In the genomic region with DNA sequence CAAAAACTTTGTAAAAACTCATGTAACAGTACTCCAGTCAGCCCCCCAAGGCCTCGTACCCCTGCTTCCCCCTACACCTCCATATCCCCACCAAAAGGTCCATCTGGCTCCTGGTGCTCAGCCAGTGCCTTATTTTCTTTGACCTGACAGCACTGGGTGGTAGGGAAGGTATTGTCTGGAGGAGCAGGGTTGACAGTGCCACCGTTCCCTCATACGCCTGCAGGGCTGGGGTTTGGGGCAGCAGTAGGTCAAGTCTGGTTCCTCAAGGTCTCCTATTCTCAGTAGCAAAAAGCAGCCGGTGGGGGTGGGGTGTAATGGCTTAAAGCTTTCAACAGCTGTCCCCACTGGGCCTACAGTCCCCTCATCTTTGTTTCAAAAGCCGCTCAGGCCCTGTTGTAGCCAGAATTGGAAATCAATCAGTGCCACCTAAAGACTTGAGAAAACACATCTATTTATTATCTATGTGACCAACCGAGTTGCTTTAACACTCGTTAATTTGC, we compare ENCODE assay signal across 18 cellular contexts.
"Had no signal": no experiment of that assay in that cellular context is flagged by ENCODE, and none has a peak within 500 bp of the region (broad histone marks: within the 10 kb centered on the region; RNA-seq: fewer than 3 reads in every experiment).

No MANE protein-coding gene starts in this region.

- H3K9me3 ChIP-seq: colonic mucosa, heart right ventricle, mucosa of descending colon, psoas muscle, right lobe of liver, suprapubic skin, thyroid gland had no signal

- H3K27me3 ChIP-seq: colonic mucosa, foreskin keratinocyte, heart right ventricle, right lobe of liver, suprapubic skin, thyroid gland had no signal

- ATAC-seq: foreskin keratinocyte; heart right ventricle; left lobe of liver; mucosa of descending colon; naive thymus-derived CD8-positive, alpha-beta T cell; psoas muscle; right lobe of liver; stimulated activated effector memory CD8-positive, alpha-beta T cell treated with anti-CD3 and anti-CD28 coated beads, Interleukin-12 subunit alpha, Interleukin-12 subunit beta, amount 100 ng/mL, for 72 hours; stimulated activated naive CD8-positive, alpha-beta T cell treated with anti-CD3 and anti-CD28 coated beads, Interleukin-15, Interleukin-2, amounts not matched to agents 100 U/mL and 50 U/mL, for 24 hours had no signal

- H3K4me3 ChIP-seq: colonic mucosa, heart right ventricle, mucosa of descending colon, psoas muscle, right lobe of liver, suprapubic skin, thyroid gland had no signal

- DNase-seq: colonic mucosa; dermis blood vessel endothelial cell; foreskin keratinocyte; heart right ventricle; hypothalamus; mammary epithelial cell; mucosa of descending colon; naive thymus-derived CD8-positive, alpha-beta T cell; psoas muscle; retina; right lobe of liver; stimulated activated CD4-positive, alpha-beta T cell treated with anti-CD3 and anti-CD28 coated beads, Interleukin-4, amount 100 ng/mL, for 1 hour; stimulated activated CD8-positive, alpha-beta memory T cell treated with anti-CD3 and anti-CD28 coated beads, Interleukin-4, amount 100 ng/mL, for 48 hours; stimulated activated naive CD8-positive, alpha-beta T cell treated with anti-CD3 and anti-CD28 coated beads, Interleukin-15, Interleukin-2, amounts not matched to agents 100 U/mL and 50 U/mL, for 24 hours; thyroid gland had no signal

- H3K4me1 ChIP-seq: colonic mucosa, foreskin keratinocyte, psoas muscle, right lobe of liver, suprapubic skin, thyroid gland had no signal

- H3K36me3 ChIP-seq: colonic mucosa, right lobe of liver, suprapubic skin, thyroid gland had no signal

- H3K27ac ChIP-seq: colonic mucosa, foreskin keratinocyte, heart right ventricle, psoas muscle, right lobe of liver, suprapubic skin, thyroid gland had no signal
